11 cellular contexts compared by ENCODE assay signal in genomic region chr9:133839822-133840329, GRCh38.
A peak's percentile ranks its signal among the peaks of the same experiment; 100 is the strongest.
DNase-seq lines count a peak whose midpoint lies in the region; ATAC-seq, FAIRE-seq and TF ChIP-seq lines count a peak whose summit lies in the region.
"Had no signal": no experiment of that assay in that cellular context is flagged by ENCODE, and none has a peak within 500 bp of the region (broad histone marks: within the 10 kb centered on the region; RNA-seq: fewer than 3 reads in every experiment).

No MANE protein-coding gene starts in this region.

- H3K4me3 ChIP-seq in HEK293 (ENCODE audit: low read depth, low read length) (no peak overlapping the region), GM12878 (no peak overlapping the region), hepatocyte (no peak overlapping the region), gastrocnemius medialis (no peak overlapping the region)

- no peak for FAIRE-seq in GM12878 (lab: Jason Lieb, UNC)

- H3K4me1 ChIP-seq in HEK293 (ENCODE audit: control insufficient read depth, insufficient read depth, low read length): no peaks in the 10 kb centered on the region
- no peaks in the 10 kb centered on the region; the same call in 1 of the 2 replicates for H3K4me1 ChIP-seq in GM12878 (ENCODE audit: control insufficient read depth, insufficient read depth, low read length)
- peaks cover 25% of the 10 kb centered on the region for H3K4me1 ChIP-seq in hepatocyte (ENCODE audit: insufficient read depth)
- no peaks in the 10 kb centered on the region for H3K4me1 ChIP-seq in gastrocnemius medialis
- H3K4me1 ChIP-seq: parathyroid adenoma had no signal

- SMC1A ChIA-PET in GM12878 (lab: Charles Lee; ENCODE audit: uncharacterized antibody, unreplicated experiment): interaction anchor here (0.7 to 0.9 kb wide), 2 partner anchors 58 to 136 kb away, joined by 3 read pairs; no protein-coding TSS in a partner anchor

- H4K20me1 ChIP-seq in GM12878 (ENCODE audit: control insufficient read depth, insufficient read depth) (no peaks in the 10 kb centered on the region), hepatocyte (ENCODE audit: insufficient read depth, poor library complexity, severe bottlenecking) (peaks cover 15% of the 10 kb centered on the region)

- TF ChIP-seq CTCF in HEK293 (tag by site-specific recombination; IDR thresholded peaks at IDR 0.05): no peak
- TF ChIP-seq CTCF in GM12878 (IDR thresholded peaks at IDR 0.05 in 2 of 3, conservative IDR thresholded peaks at IDR 0.05 in 1 of 3; ENCODE audit: control insufficient read depth in 2 of 3, extremely low read depth in 1 of 3, insufficient read depth in 1 of 3, low read depth in 3 of 3, low read length in 3 of 3): no peak
- TF ChIP-seq CTCF in hepatocyte (IDR thresholded peaks at IDR 0.05; ENCODE audit: poor library complexity): no peak
- TF ChIP-seq CTCF in gastrocnemius medialis (IDR thresholded peaks at IDR 0.05 in 4 of 5, conservative IDR thresholded peaks at IDR 0.05 in 1 of 5): no peak

- DNase-seq in GM12878 (ENCODE audit: low read depth, low spot score) (no peak), hepatocyte (ENCODE audit: low spot score) (peak; percentile 69), gastrocnemius medialis (peak in 1 of 2 donors; percentile 27), occipital lobe (lab: John Stamatoyannopoulos, UW) (no peak), cerebellar nuclear complex (lab: John Stamatoyannopoulos, UW) (no peak)
- DNase-seq: hippocampal formation, NCI-H2227 treated with DMSO at 0.1 percent for 48 hours, T-cell had no signal

- RAD21 ChIA-PET in GM12878 (lab: Charles Lee; ENCODE audit: unreplicated experiment): no interaction called here

- TF ChIP-seq EP300 in GM12878 (IDR thresholded peaks at IDR 0.05; ENCODE audit: borderline replicate concordance in 1 of 2, control insufficient read depth in 1 of 2, low read depth in 2 of 2, low read length in 2 of 2): no peak

- WGBS in GM12878 (ENCODE audit: insufficient coverage, insufficient replicate concordance, low lambda C conversion rate, missing lambda C conversion rate): 83% methylated on average over 15 of the region's 15 CpGs
- 27% methylated on average over 14 of the region's 15 CpGs for WGBS in hepatocyte (ENCODE audit: low lambda C conversion rate, missing lambda C conversion rate)

- TF ChIP-seq POLR2A in GM12878 (IDR thresholded peaks at IDR 0.05; ENCODE audit: low read depth, low read length) (no peak), gastrocnemius medialis (IDR thresholded peaks at IDR 0.05) (no peak)

- H3K9me3 ChIP-seq in HEK293 (ENCODE audit: control insufficient read depth, insufficient read depth, low read depth, low read length) (no peaks in the 10 kb centered on the region), GM12878 (replicated peaks; ENCODE audit: control insufficient read depth, insufficient read depth, low read length) (no peaks in the 10 kb centered on the region), hepatocyte (ENCODE audit: low read depth) (no peaks in the 10 kb centered on the region), gastrocnemius medialis (no peaks in the 10 kb centered on the region)

- H3K79me2 ChIP-seq in GM12878 (ENCODE audit: control insufficient read depth, insufficient read depth, low read length): peaks cover 1% of the 10 kb centered on the region
- peaks cover 30% of the 10 kb centered on the region for H3K79me2 ChIP-seq in hepatocyte
- H3K79me2 ChIP-seq: parathyroid adenoma had no signal

- no peaks in the 10 kb centered on the region for H3K9me2 ChIP-seq in hepatocyte (replicated peaks; ENCODE audit: insufficient read depth)

- no peak for ATAC-seq in GM12878
- peak in 1 of 2 donors; percentile 36 for ATAC-seq in gastrocnemius medialis
- no peak for ATAC-seq in GM18873 (IDR thresholded peaks at IDR 0.05; ENCODE audit: low FRiP score, unreplicated experiment)
- ATAC-seq: T-cell had no signal

- BruUV-seq in GM12878 (replicated peaks; lab: Mats Ljungman, UMichigan): no TSS peak

- POLR2A ChIA-PET in HEK293 (lab: Yijun Ruan, JAX) (no interaction called here), GM12878 (lab: Charles Lee) (interaction anchor here (1.1 kb wide), 1 partner anchor 11 kb away, joined by 3 read pairs; no protein-coding TSS in a partner anchor)

- H3K27me3 ChIP-seq in GM12878 (replicated peaks in 1 of 2; ENCODE audit: control insufficient read depth in 2 of 2, insufficient read depth in 2 of 2, low read length in 1 of 2) (no peaks in the 10 kb centered on the region), hepatocyte (no peaks in the 10 kb centered on the region), gastrocnemius medialis (peaks cover 0 to 2% (median 2%) of the 10 kb centered on the region in 3 donors)

- no peak overlapping the region for H2AFZ ChIP-seq in GM12878 (ENCODE audit: control insufficient read depth, low read depth, low read length)
- H2AFZ ChIP-seq in hepatocyte: no peak overlapping the region
- H2AFZ ChIP-seq: parathyroid adenoma had no signal

- H3K4me2 ChIP-seq in GM12878 (ENCODE audit: control insufficient read depth, insufficient read depth) (no peak overlapping the region), hepatocyte (peak overlapping the region; percentile 48)

- intact Hi-C loops in GM12878 (cut with micrococcal nuclease; ENCODE audit: unreplicated experiment) (no loop called here), gastrocnemius medialis (cut with DNase I; ENCODE audit: low total_unique reads) (no loop called here)

- H3K9ac ChIP-seq in GM12878 (ENCODE audit: control insufficient read depth, insufficient read depth, low read length): no peak overlapping the region
- H3K9ac ChIP-seq: parathyroid adenoma had no signal

- no peak for TF ChIP-seq RAD21 in GM12878 (IDR thresholded peaks at IDR 0.05; ENCODE audit: insufficient read depth, low read depth, low read length)

- H3K36me3 ChIP-seq in HEK293 (ENCODE audit: control insufficient read depth in 2 of 2, insufficient read depth in 1 of 2, low read length in 2 of 2) (no peaks in the 10 kb centered on the region), GM12878 (ENCODE audit: control insufficient read depth in 2 of 2, insufficient read depth in 2 of 2, low read length in 1 of 2) (peaks cover 0 to 9% of the 10 kb centered on the region in 2 experiments; a peak in 3 of 4 replicates), hepatocyte (replicated peaks; ENCODE audit: insufficient read depth, low read depth) (no peaks in the 10 kb centered on the region), gastrocnemius medialis (no peaks in the 10 kb centered on the region)

- in situ Hi-C loops in GM12878 (cut with MboI): no loop called here
- in situ Hi-C loops in gastrocnemius medialis (cut with MboI; ENCODE audit: low sequenced_read_pairs in 4 of 4): no loop called here

- CTCF ChIA-PET in HEK293 (lab: Yijun Ruan, JAX): interaction anchor here (0.5 to 1.4 kb wide), 2 partner anchors 98 to 139 kb away, joined by 4 to 5 read pairs; no protein-coding TSS in a partner anchor
- CTCF ChIA-PET in GM12878 (lab: Yijun Ruan, JAX): interaction anchor here (0.7 to 1.1 kb wide), 3 partner anchors 16 to 153 kb away, joined by 3 read pairs; no protein-coding TSS in a partner anchor

- H3K27ac ChIP-seq in HEK293 (ENCODE audit: extremely low read depth, low read depth, low read length): no peak overlapping the region
- no peak overlapping the region for H3K27ac ChIP-seq in GM12878 (ENCODE audit: control insufficient read depth, insufficient read depth)
- H3K27ac ChIP-seq in hepatocyte: peak overlapping the region; percentile 81
- peak overlapping the region in 3 of 4 donors; percentile 33 to 49 (median 45) for H3K27ac ChIP-seq in gastrocnemius medialis
- H3K27ac ChIP-seq: parathyroid adenoma had no signal

TF ChIP-seq in HEK293, 187 proteins besides CTCF, POLR2A, EP300 and RAD21 (continues in another document):
- TF ChIP-seq ZNF24 (tag by site-specific recombination; IDR thresholded peaks at IDR 0.05) (no peak), ZNF600 (tag by site-specific recombination; IDR thresholded peaks at IDR 0.05) (peak; percentile 47; the same call in 1 of the 2 replicates), ZNF433 (tag by site-specific recombination; IDR thresholded peaks at IDR 0.05; ENCODE audit: low read depth) (no peak), ZNF2 (tag by site-specific recombination; IDR thresholded peaks at IDR 0.05) (no peak), ZNF366 (tag by site-specific recombination; conservative IDR thresholded peaks at IDR 0.05) (no peak)
- TF ChIP-seq, protein P1, sequence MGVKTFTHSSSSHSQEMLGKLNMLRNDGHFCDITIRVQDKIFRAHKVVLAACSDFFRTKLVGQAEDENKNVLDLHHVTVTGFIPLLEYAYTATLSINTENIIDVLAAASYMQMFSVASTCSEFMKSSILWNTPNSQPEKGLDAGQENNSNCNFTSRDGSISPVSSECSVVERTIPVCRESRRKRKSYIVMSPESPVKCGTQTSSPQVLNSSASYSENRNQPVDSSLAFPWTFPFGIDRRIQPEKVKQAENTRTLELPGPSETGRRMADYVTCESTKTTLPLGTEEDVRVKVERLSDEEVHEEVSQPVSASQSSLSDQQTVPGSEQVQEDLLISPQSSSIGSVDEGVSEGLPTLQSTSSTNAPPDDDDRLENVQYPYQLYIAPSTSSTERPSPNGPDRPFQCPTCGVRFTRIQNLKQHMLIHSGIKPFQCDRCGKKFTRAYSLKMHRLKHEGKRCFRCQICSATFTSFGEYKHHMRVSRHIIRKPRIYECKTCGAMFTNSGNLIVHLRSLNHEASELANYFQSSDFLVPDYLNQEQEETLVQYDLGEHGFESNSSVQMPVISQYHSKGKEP (tag by site-specific recombination; IDR thresholded peaks at IDR 0.05): no peak

TF ChIP-seq in GM12878, 131 proteins besides CTCF, POLR2A, EP300 and RAD21:
- TF ChIP-seq, protein P2, sequence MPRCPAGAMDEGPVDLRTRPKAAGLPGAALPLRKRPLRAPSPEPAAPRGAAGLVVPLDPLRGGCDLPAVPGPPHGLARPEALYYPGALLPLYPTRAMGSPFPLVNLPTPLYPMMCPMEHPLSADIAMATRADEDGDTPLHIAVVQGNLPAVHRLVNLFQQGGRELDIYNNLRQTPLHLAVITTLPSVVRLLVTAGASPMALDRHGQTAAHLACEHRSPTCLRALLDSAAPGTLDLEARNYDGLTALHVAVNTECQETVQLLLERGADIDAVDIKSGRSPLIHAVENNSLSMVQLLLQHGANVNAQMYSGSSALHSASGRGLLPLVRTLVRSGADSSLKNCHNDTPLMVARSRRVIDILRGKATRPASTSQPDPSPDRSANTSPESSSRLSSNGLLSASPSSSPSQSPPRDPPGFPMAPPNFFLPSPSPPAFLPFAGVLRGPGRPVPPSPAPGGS (IDR thresholded peaks at IDR 0.05; ENCODE audit: borderline replicate concordance, insufficient read depth, low read depth, low read length, poor library complexity, severe bottlenecking): peak; percentile 46
- no peak for TF ChIP-seq CHD4 (IDR thresholded peaks at IDR 0.05)

Comparison
In these comparisons a context has a peak if more than half of its experiments do, and no peak if none do; other contexts are left out.
1. H3K27ac ChIP-seq: peak in hepatocyte (single experiment) and gastrocnemius medialis (3 of 4); none in HEK293 (single experiment) and GM12878 (single experiment).